ENCODE assay signal across 8 cellular contexts in the genomic region with DNA sequence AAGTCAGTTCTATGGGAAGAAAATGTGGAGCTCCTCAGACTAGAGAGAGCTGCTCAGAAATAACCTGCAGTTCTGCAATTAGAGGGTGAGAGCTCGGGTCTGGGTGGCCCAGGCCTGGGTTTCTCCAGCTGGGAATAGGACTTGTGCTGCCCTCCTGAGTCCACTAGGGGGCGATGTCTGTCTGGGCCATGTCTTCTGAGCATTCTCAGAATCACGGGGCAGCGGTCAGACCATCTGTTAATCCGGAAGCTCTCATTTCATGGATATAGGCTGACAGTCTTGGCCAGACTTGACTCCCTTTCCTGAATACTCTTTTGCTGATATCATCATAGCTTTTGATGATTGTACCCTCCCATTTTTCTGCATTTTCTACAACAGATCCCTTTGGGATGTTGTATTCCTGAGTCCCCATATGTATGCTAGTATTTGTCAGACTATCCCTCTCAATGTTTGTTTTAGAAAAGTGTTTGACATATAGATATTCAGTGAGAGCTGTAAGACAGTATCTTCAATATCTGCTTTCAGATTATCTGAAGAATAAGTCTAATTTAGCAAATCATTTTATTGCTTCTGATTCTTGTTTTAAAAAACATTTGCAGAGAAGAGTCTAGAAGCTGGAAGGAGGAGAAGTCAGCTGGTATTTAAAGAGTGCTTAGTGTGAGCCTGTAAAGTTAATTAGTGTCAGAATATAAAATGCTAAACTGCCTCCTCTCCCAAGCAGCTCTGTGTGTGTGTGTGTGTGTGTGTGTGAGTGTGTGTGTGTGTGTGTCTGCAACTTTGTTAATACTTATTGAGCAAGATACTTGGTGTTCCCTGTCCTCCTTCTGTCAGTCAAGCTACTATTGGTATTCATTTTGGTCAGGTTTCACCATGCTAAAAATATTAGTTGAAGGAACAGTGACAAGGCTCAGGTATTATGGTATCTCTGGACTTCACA. TPM values are rescaled to one million over a fixed set of nuclear protein-coding genes. Genes with fewer than 3 reads are reported as not detected.
DNase-seq lines count a peak whose midpoint lies in the region; ATAC-seq and TF ChIP-seq lines count a peak whose summit lies in the region.

No MANE protein-coding gene starts in this region.

- peak; percentile 83 for ATAC-seq in GM18907 (IDR thresholded peaks at IDR 0.05; ENCODE audit: unreplicated experiment)
- ATAC-seq in HG03108 (IDR thresholded peaks at IDR 0.05; ENCODE audit: unreplicated experiment), result peak; percentile 91
- peak; percentile 91 for ATAC-seq in left colon

- intact Hi-C loops in left colon (cut with DNase I, micrococcal nuclease), result no loop called here

- DNase-seq in AG10803 (ENCODE audit: low read depth) (peak; percentile 87), NCI-H2227 (lab: John Stamatoyannopoulos, UW; ENCODE audit: unreplicated experiment) (peak; percentile 74), cerebellar cortex (ENCODE audit: low spot score) (peak; percentile 78), left colon (peak; percentile 80 to 82)
- peak; percentile 30 to 38 (median 33) for DNase-seq in activated CD4-positive, CD25-positive, alpha-beta regulatory T cell (lab: John Stamatoyannopoulos, UW)
- DNase-seq in stimulated activated CD4-positive, alpha-beta T cell treated with anti-CD3 and anti-CD28 coated beads, Interleukin-4, amount 100 ng/mL, for 1 hour, result peak; percentile 61

- H3K4me3 ChIP-seq in AG10803 (ENCODE audit: low read length), result no peak overlapping the region

- peak; percentile 95 for TF ChIP-seq CTCF in AG10803 (conservative IDR thresholded peaks at IDR 0.05; ENCODE audit: low read length)

RNA-seq across cellular contexts. Expression of gene STARD3NL, which starts 38.0 kb away (rescaled TPM):
- total RNA-seq in left colon, result 10 to 100 TPM; 22.6 to 30.2 TPM

Comparison
In these comparisons a context has a peak if more than half of its experiments do, and no peak if none do; other contexts are left out.
1. DNase-seq: peak in every context shown above with its lines; median percentile 87 in AG10803; 81 in left colon; 78 in cerebellar cortex; 74 in NCI-H2227; 61 in stimulated activated CD4-positive, alpha-beta T cell treated with anti-CD3 and anti-CD28 coated beads, Interleukin-4, amount 100 ng/mL, for 1 hour; 33 in activated CD4-positive, CD25-positive, alpha-beta regulatory T cell.